2 cellular contexts compared by ENCODE assay signal in genomic region chr1:203038891-203039608, GRCh38.
TF ChIP-seq lines count a peak whose summit lies in the region.

No MANE protein-coding gene starts in this region.

TF ChIP-seq in GM23338, 12 proteins besides CTCF, POLR2A, EP300 and RAD21 (continued from another document):
- TF ChIP-seq ZNF462 (CRISPR knock-in tag; IDR thresholded peaks at IDR 0.05) (no peak), ZNF331 (CRISPR knock-in tag; IDR thresholded peaks at IDR 0.05; ENCODE audit: low read depth) (no peak)

TF ChIP-seq in liver, 16 proteins besides CTCF, POLR2A, EP300 and RAD21 (continued from another document):
- TF ChIP-seq REST (IDR thresholded peaks at IDR 0.05) (no peak), GABPA (IDR thresholded peaks at IDR 0.05 in 1 of 2, conservative IDR thresholded peaks at IDR 0.05 in 1 of 2) (no peak), HNF4G (IDR thresholded peaks at IDR 0.05) (no peak), YY1 (IDR thresholded peaks at IDR 0.05) (no peak), ATF3 (IDR thresholded peaks at IDR 0.05) (no peak)
